In the genomic region with DNA sequence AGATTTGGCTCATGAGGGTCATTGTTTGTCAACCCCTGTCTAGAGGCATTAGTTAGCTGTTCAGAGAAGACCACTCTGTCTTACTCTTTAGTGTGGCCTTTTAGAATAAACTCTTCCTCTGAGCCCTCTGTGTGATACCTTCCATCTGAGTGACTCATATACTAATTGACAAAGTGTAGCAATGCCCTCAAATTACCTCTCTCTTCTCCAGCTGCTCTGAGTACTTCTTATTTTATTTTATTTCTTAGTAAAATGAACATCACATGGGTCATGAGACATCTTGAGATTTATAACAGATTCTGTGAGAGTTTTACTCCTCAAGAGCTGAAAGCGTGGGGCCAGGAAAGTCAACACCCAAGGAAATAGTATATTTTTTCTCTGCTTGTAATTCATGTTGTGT, we compare ENCODE assay signal across 18 cellular contexts.
A peak's percentile ranks its signal among the peaks of the same experiment; 100 is the strongest.
DNase-seq lines count a peak whose midpoint lies in the region; ATAC-seq and TF ChIP-seq lines count a peak whose summit lies in the region.
"Had no signal": no experiment of that assay in that cellular context is flagged by ENCODE, and none has a peak within 500 bp of the region (broad histone marks: within the 10 kb centered on the region; RNA-seq: fewer than 3 reads in every experiment).

No MANE protein-coding gene starts in this region.

- H3K36me3 Mint-ChIP-seq in chondrocyte (ENCODE audit: low read depth) = peaks cover 50% of the 10 kb centered on the region
- peaks cover 0 to 10% of the 10 kb centered on the region in 2 donors for H3K36me3 Mint-ChIP-seq in CD4-positive, alpha-beta memory T cell
- H3K36me3 Mint-ChIP-seq: activated naive CD8-positive, alpha-beta T cell treated with anti-CD3 and anti-CD28 coated beads for 36 hours; naive B cell had no signal

- no peaks in the 10 kb centered on the region for H3K36me3 ChIP-seq in CD4-positive, alpha-beta memory T cell (ENCODE audit: insufficient read depth, low read length)

- intact Hi-C loops in CD4-positive, alpha-beta memory T cell (cut with micrococcal nuclease) = no loop called here

- H3K27ac ChIP-seq in CD4-positive, alpha-beta memory T cell (ENCODE audit: low read depth, low read length) = no peak overlapping the region

- H3K4me3 Mint-ChIP-seq in chondrocyte (ENCODE audit: unreplicated experiment) = no peak overlapping the region
- H3K4me3 Mint-ChIP-seq in CD4-positive, alpha-beta memory T cell = no peak overlapping the region
- H3K4me3 Mint-ChIP-seq: activated naive CD8-positive, alpha-beta T cell treated with anti-CD3 and anti-CD28 coated beads for 36 hours; CD8-positive, alpha-beta memory T cell; dendritic cell treated with granulocyte-macrophage colony-stimulating factor and Interleukin-4, amounts not matched to agents 40 ng/mL and 50 ng/mL, for 4 days; naive B cell; WTC11 had no signal

- H3K4me1 Mint-ChIP-seq in chondrocyte (ENCODE audit: low read depth) = peaks cover 9% of the 10 kb centered on the region
- H3K4me1 Mint-ChIP-seq in CD4-positive, alpha-beta memory T cell = peaks cover 0 to 9% (median 3%) of the 10 kb centered on the region in 4 donors
- H3K4me1 Mint-ChIP-seq: CD8-positive, alpha-beta memory T cell; naive B cell; WTC11 had no signal

- DNase-seq in AG10803 (ENCODE audit: low read depth) (peak; percentile 74), HT1080 (ENCODE audit: low read depth) (peak; percentile 21), chondrocyte (ENCODE audit: low spot score) (no peak), myocyte (ENCODE audit: low read depth) (peak; percentile 31), HPDE6-E6E7 (ENCODE audit: extremely low spot score) (no peak), NK-92 (lab: John Stamatoyannopoulos, UW; ENCODE audit: unreplicated experiment) (no peak)
- no peak for DNase-seq in CD4-positive, alpha-beta memory T cell
- DNase-seq: activated naive CD8-positive, alpha-beta T cell treated with anti-CD3 and anti-CD28 coated beads for 36 hours; CD8-positive, alpha-beta memory T cell; GF-D8; glutamatergic neuron; H7; left cardiac atrium; naive B cell; stimulated activated naive CD4-positive, alpha-beta T cell treated with Interleukin-2 at 50 U/mL for 16 hours had no signal

- no peaks in the 10 kb centered on the region for H3K9me3 Mint-ChIP-seq in chondrocyte (ENCODE audit: low read depth)
- no peaks in the 10 kb centered on the region for H3K9me3 Mint-ChIP-seq in CD4-positive, alpha-beta memory T cell
- H3K9me3 Mint-ChIP-seq: activated naive CD8-positive, alpha-beta T cell treated with anti-CD3 and anti-CD28 coated beads for 36 hours; CD8-positive, alpha-beta memory T cell; dendritic cell treated with granulocyte-macrophage colony-stimulating factor and Interleukin-4, amounts not matched to agents 40 ng/mL and 50 ng/mL, for 4 days; WTC11 had no signal

- no peak for TF ChIP-seq CTCF in AG10803 (conservative IDR thresholded peaks at IDR 0.05; ENCODE audit: low read length)
- no peak for TF ChIP-seq CTCF in chondrocyte (IDR thresholded peaks at IDR 0.05)

- H3K9me3 ChIP-seq in CD4-positive, alpha-beta memory T cell (ENCODE audit: control insufficient read depth in 1 of 2, low read length in 2 of 2) = no peaks in the 10 kb centered on the region

- H3K27me3 Mint-ChIP-seq in chondrocyte (ENCODE audit: low read depth) = no peaks in the 10 kb centered on the region
- no peaks in the 10 kb centered on the region for H3K27me3 Mint-ChIP-seq in CD4-positive, alpha-beta memory T cell
- H3K27me3 Mint-ChIP-seq: activated naive CD8-positive, alpha-beta T cell treated with anti-CD3 and anti-CD28 coated beads for 36 hours; CD8-positive, alpha-beta memory T cell; dendritic cell treated with granulocyte-macrophage colony-stimulating factor and Interleukin-4, amounts not matched to agents 40 ng/mL and 50 ng/mL, for 4 days; naive B cell had no signal

- no peak for ATAC-seq in HG03175 (IDR thresholded peaks at IDR 0.05; ENCODE audit: unreplicated experiment)
- ATAC-seq: WTC11 had no signal

- POLR2A ChIA-PET in CD4-positive, alpha-beta memory T cell (lab: Charles Lee; ENCODE audit: partially characterized antibody) = no interaction called here

- CTCF ChIA-PET in CD4-positive, alpha-beta memory T cell (lab: Charles Lee; ENCODE audit: partially characterized antibody) = interaction anchor here (1.4 to 2.2 kb wide), 2 partner anchors 34 to 38 kb away, joined by 3 to 9 read pairs; no protein-coding TSS in a partner anchor

- no peaks in the 10 kb centered on the region for H3K27me3 ChIP-seq in CD4-positive, alpha-beta memory T cell (ENCODE audit: insufficient read depth, low read length)

- H3K4me1 ChIP-seq in CD4-positive, alpha-beta memory T cell (ENCODE audit: insufficient read depth, low read length) = no peaks in the 10 kb centered on the region

- peak overlapping the region; percentile 66 for H3K27ac Mint-ChIP-seq in chondrocyte (ENCODE audit: unreplicated experiment)
- no peak overlapping the region for H3K27ac Mint-ChIP-seq in CD4-positive, alpha-beta memory T cell
- H3K27ac Mint-ChIP-seq: activated naive CD8-positive, alpha-beta T cell treated with anti-CD3 and anti-CD28 coated beads for 36 hours; CD8-positive, alpha-beta memory T cell; dendritic cell treated with granulocyte-macrophage colony-stimulating factor and Interleukin-4, amounts not matched to agents 40 ng/mL and 50 ng/mL, for 4 days; naive B cell had no signal

- no peak overlapping the region for H3K4me3 ChIP-seq in AG10803 (ENCODE audit: low read length)
- H3K4me3 ChIP-seq in CD4-positive, alpha-beta memory T cell (ENCODE audit: low read length in 2 of 2) = no peak overlapping the region

Comparison
In these comparisons a context has a peak if more than half of its experiments do, and no peak if none do; other contexts are left out.
1. DNase-seq: peak in AG10803 (single experiment), HT1080 (single experiment) and myocyte (single experiment); none in chondrocyte (single experiment), CD4-positive, alpha-beta memory T cell (0 of 5), HPDE6-E6E7 (single experiment) and NK-92 (single experiment).